Comparison of ENCODE assay signal across 11 cellular contexts in genomic region chr7:24827027-24827426, GRCh38.
DNase-seq lines count a peak whose midpoint lies in the region; ATAC-seq, FAIRE-seq and TF ChIP-seq lines count a peak whose summit lies in the region.
"Had no signal": no experiment of that assay in that cellular context is flagged by ENCODE, and none has a peak within 500 bp of the region (broad histone marks: within the 10 kb centered on the region; RNA-seq: fewer than 3 reads in every experiment).

No MANE protein-coding gene starts in this region.

- no peak overlapping the region for H2AFZ ChIP-seq in PC-3 (ENCODE audit: low read length)

- H3K27ac ChIP-seq in DOHH2 (ENCODE audit: low read depth, low read length) (peak overlapping the region; percentile 33; the same call in 1 of the 2 replicates), PC-3 (ENCODE audit: low read length) (peak overlapping the region; percentile 94), brain microvascular endothelial cell (peak overlapping the region; percentile 53), pancreas (peak overlapping the region in 3 of 4 donors; percentile 24 to 56 (median 34)), A673 (ENCODE audit: low read depth, low read length, poor library complexity, severe bottlenecking) (no peak overlapping the region)
- H3K27ac ChIP-seq: right atrium auricular region had no signal

- H4K20me1 ChIP-seq in DOHH2 (ENCODE audit: control insufficient read depth, insufficient read depth, low read depth, low read length), result no peaks in the 10 kb centered on the region
- no peaks in the 10 kb centered on the region for H4K20me1 ChIP-seq in PC-3 (ENCODE audit: low read length)

- intact Hi-C loops in PC-3 (cut with micrococcal nuclease) (loop anchor here (10.0 kb wide), 1 partner anchor 1492 kb away; no protein-coding TSS in a partner anchor), pancreas (cut with DNase I) (no loop called here), A673 (cut with micrococcal nuclease; ENCODE audit: unreplicated experiment) (no loop called here)

- CTCF ChIA-PET in PC-3 (lab: Charles Lee) (no interaction called here), A673 (lab: Charles Lee) (interaction anchor here (0.6 kb wide), 1 partner anchor 1204 kb away, joined by 5 read pairs; no protein-coding TSS in a partner anchor)

- BruUV-seq in PC-3 (replicated peaks; lab: Mats Ljungman, UMichigan), result no TSS peak
- no TSS peak for BruUV-seq in A673 (replicated peaks; lab: Mats Ljungman, UMichigan)

- H3K9me3 ChIP-seq in DOHH2 (ENCODE audit: control insufficient read depth, insufficient read depth, low read length) (no peaks in the 10 kb centered on the region), PC-3 (ENCODE audit: low read length) (no peaks in the 10 kb centered on the region), pancreas (no peaks in the 10 kb centered on the region), A673 (ENCODE audit: low read depth, low read length, poor library complexity, severe bottlenecking) (no peaks in the 10 kb centered on the region)
- H3K9me3 ChIP-seq: mucosa of descending colon, right atrium auricular region had no signal

- H3K4me3 ChIP-seq in DOHH2 (ENCODE audit: low read length) (no peak overlapping the region), PC-3 (ENCODE audit: low read length) (no peak overlapping the region), brain microvascular endothelial cell (ENCODE audit: low read depth, low read length) (no peak overlapping the region), pancreas (no peak overlapping the region), A673 (ENCODE audit: low read depth, low read length, poor library complexity, severe bottlenecking) (no peak overlapping the region)
- H3K4me3 ChIP-seq: mucosa of descending colon, right atrium auricular region had no signal

- FAIRE-seq in pancreas (lab: Jason Lieb, UNC) (no peak), RCC 7860 (lab: Jason Lieb, UNC) (no peak)

- peaks cover 28% of the 10 kb centered on the region for H3K79me2 ChIP-seq in DOHH2 (ENCODE audit: control insufficient read depth, low read length)
- H3K79me2 ChIP-seq in PC-3 (ENCODE audit: low read length), result no peaks in the 10 kb centered on the region

- no peak for TF ChIP-seq CTCF in DOHH2 (IDR thresholded peaks at IDR 0.05; ENCODE audit: low read depth, low read length, poor library complexity, severe bottlenecking)
- TF ChIP-seq CTCF in PC-3 (conservative IDR thresholded peaks at IDR 0.05; ENCODE audit: low read depth, low read length), result no peak
- no peak for TF ChIP-seq CTCF in brain microvascular endothelial cell (IDR thresholded peaks at IDR 0.05; ENCODE audit: low read depth, low read length, missing control alignments)
- TF ChIP-seq CTCF in pancreas (IDR thresholded peaks at IDR 0.05), result no peak
- no peak for TF ChIP-seq CTCF in A673 (conservative IDR thresholded peaks at IDR 0.05; ENCODE audit: low read depth, low read length)

- in situ Hi-C loops in brain microvascular endothelial cell (cut with HindIII; ENCODE audit: low pct_ligation_motif_present, low sequenced_read_pairs), result no loop called here

- H3F3A ChIP-seq in DOHH2 (ENCODE audit: control insufficient read depth, insufficient read depth), result peaks cover 61% of the 10 kb centered on the region
- H3F3A ChIP-seq in PC-3 (ENCODE audit: low read length, unreplicated experiment), result peaks cover 6% of the 10 kb centered on the region

- H3K4me1 ChIP-seq in DOHH2 (ENCODE audit: control insufficient read depth, low read length) (peaks cover 99% of the 10 kb centered on the region), PC-3 (ENCODE audit: insufficient read depth, low read length) (peaks cover 57% of the 10 kb centered on the region), pancreas (peaks cover 11 to 25% (median 12%) of the 10 kb centered on the region in 3 donors), A673 (ENCODE audit: insufficient read depth, low read length, poor library complexity, severe bottlenecking) (no peaks in the 10 kb centered on the region)

- peak; percentile 8 for DNase-seq in PC-3
- DNase-seq in brain microvascular endothelial cell, result no peak
- DNase-seq in pancreas, result no peak
- no peak for DNase-seq in NCI-H187 (lab: John Stamatoyannopoulos, UW)
- DNase-seq in RCC 7860 (ENCODE audit: low spot score), result no peak
- no peak for DNase-seq in A673 (ENCODE audit: low spot score)
- DNase-seq: activated T-cell treated with anti-CD3 and anti-CD28 coated beads for 4 hours, mucosa of descending colon had no signal

- H3K27me3 ChIP-seq in DOHH2 (ENCODE audit: control insufficient read depth, low read length), result no peaks in the 10 kb centered on the region
- no peaks in the 10 kb centered on the region for H3K27me3 ChIP-seq in PC-3 (ENCODE audit: low read length)
- no peaks in the 10 kb centered on the region for H3K27me3 ChIP-seq in brain microvascular endothelial cell (replicated peaks)
- H3K27me3 ChIP-seq in pancreas, result no peaks in the 10 kb centered on the region
- H3K27me3 ChIP-seq in A673 (replicated peaks; ENCODE audit: insufficient read depth, low read depth, low read length, poor library complexity), result no peaks in the 10 kb centered on the region
- H3K27me3 ChIP-seq: right atrium auricular region had no signal

- peak overlapping the region; percentile 28; the same call in 1 of the 2 replicates for H3K4me2 ChIP-seq in DOHH2 (ENCODE audit: low read length)
- H3K4me2 ChIP-seq in PC-3 (ENCODE audit: low read length), result peak overlapping the region; percentile 74

- H3K36me3 ChIP-seq in DOHH2 (ENCODE audit: control insufficient read depth, low read length) (peaks cover 96% of the 10 kb centered on the region), PC-3 (ENCODE audit: low read depth, low read length) (peaks cover 11% of the 10 kb centered on the region), brain microvascular endothelial cell (replicated peaks) (peaks cover 6% of the 10 kb centered on the region), pancreas (no peaks in the 10 kb centered on the region), A673 (ENCODE audit: insufficient read depth, low read length, poor library complexity, severe bottlenecking) (no peaks in the 10 kb centered on the region)
- H3K36me3 ChIP-seq: right atrium auricular region had no signal

- ATAC-seq in PC-3 (no peak), pancreas (no peak), HG03432 (IDR thresholded peaks at IDR 0.05; ENCODE audit: unreplicated experiment) (no peak)

- H3K9me2 ChIP-seq in DOHH2 (replicated peaks; ENCODE audit: control insufficient read depth, low read length), result no peaks in the 10 kb centered on the region
- H3K9me2 ChIP-seq in PC-3 (replicated peaks; ENCODE audit: low read length), result no peaks in the 10 kb centered on the region

- POLR2A ChIA-PET in PC-3 (lab: Charles Lee; ENCODE audit: unreplicated experiment) (interaction anchor here (0.5 to 0.6 kb wide), 2 partner anchors 13 to 151 kb away, joined by 3 to 4 read pairs; no protein-coding TSS in a partner anchor), A673 (lab: Charles Lee; ENCODE audit: low non-redundant PET) (no interaction called here)

- H3K9ac ChIP-seq in PC-3 (ENCODE audit: low read length), result peak overlapping the region; percentile 32; the same call in 1 of the 2 replicates

- WGBS in pancreas, 2 donors, result 86 to 95% methylated on average over 2 of the region's 2 CpGs
